In genomic region chr17:30735644-30736043, GRCh38 we compare ENCODE assay signal across 1 cellular context.
TF ChIP-seq lines count a peak whose summit lies in the region.
"Not testable (repeated sequence)": the region's sequence is repeated elsewhere in the genome, so short reads cannot be mapped to it uniquely, and the experiment has no call there.

No MANE protein-coding gene starts in this region.

TF ChIP-seq in K562, 482 proteins besides CTCF, POLR2A, EP300 and RAD21 (continued from another document):
- peak; percentile 87 for TF ChIP-seq TAL1 (IDR thresholded peaks at IDR 0.05)
- peak; percentile 45; the same call in 1 of the 2 replicates for TF ChIP-seq CC2D1A (IDR thresholded peaks at IDR 0.05)
- peak; percentile 25 to 32; a peak in 1 of 4 replicates for TF ChIP-seq FOXK2 (conservative IDR thresholded peaks at IDR 0.05 in 1 of 2, IDR thresholded peaks at IDR 0.05 in 1 of 2; ENCODE audit: low read depth in 2 of 2)
- TF ChIP-seq MNT (conservative IDR thresholded peaks at IDR 0.05): peak; percentile 41 to 67; a peak in 3 of 4 replicates
- TF ChIP-seq TRIM24 (IDR thresholded peaks at IDR 0.05): peak; percentile 23 to 48; a peak in 1 of 4 replicates
- TF ChIP-seq DPF2 (IDR thresholded peaks at IDR 0.05): peak; percentile 86
- TF ChIP-seq SOX6 (IDR thresholded peaks at IDR 0.05): peak; percentile 72
- TF ChIP-seq ZBTB2 (IDR thresholded peaks at IDR 0.05): peak; percentile 62
- TF ChIP-seq CBFA2T2 (conservative IDR thresholded peaks at IDR 0.05): peak; percentile 89
- peak; percentile 77 for TF ChIP-seq TCF3 (CRISPR knock-in tag; IDR thresholded peaks at IDR 0.05)
- TF ChIP-seq TEAD4 (IDR thresholded peaks at IDR 0.05; ENCODE audit: low read length): peak; percentile 51; the same call in 1 of the 2 replicates
- TF ChIP-seq TEAD4 (CRISPR knock-in tag; IDR thresholded peaks at IDR 0.05; ENCODE audit: borderline replicate concordance): not testable (repeated sequence)
- TF ChIP-seq SMARCE1 (IDR thresholded peaks at IDR 0.05): peak; percentile 52; the same call in 1 of the 2 replicates
- 0 out of 2 replicates have a peak, but pooled peaks have one; percentile 8 for TF ChIP-seq NFE2 (IDR thresholded peaks at IDR 0.05; ENCODE audit: low read depth)
- peak; percentile 53 for TF ChIP-seq CREM (IDR thresholded peaks at IDR 0.05; ENCODE audit: low read depth)
- 0 out of 2 replicates have a peak, but pooled peaks have one; percentile 24 for TF ChIP-seq KLF16 (IDR thresholded peaks at IDR 0.05)
- TF ChIP-seq CBFA2T3 (IDR thresholded peaks at IDR 0.05): peak; percentile 93
- TF ChIP-seq BCOR (IDR thresholded peaks at IDR 0.05): 0 out of 2 replicates have a peak, but pooled peaks have one; percentile 35
- TF ChIP-seq STAT5A (IDR thresholded peaks at IDR 0.05; ENCODE audit: borderline replicate concordance, low read length): peak; percentile 43; the same call in 1 of the 2 replicates
- peak; percentile 81 to 84; a peak in 3 of 4 replicates for TF ChIP-seq KDM1A (IDR thresholded peaks at IDR 0.05)
- peak; percentile 75 for TF ChIP-seq SMARCA4 (IDR thresholded peaks at IDR 0.05)
- 0 out of 2 replicates have a peak, but pooled peaks have one; percentile 14 for TF ChIP-seq MTA1 (IDR thresholded peaks at IDR 0.05; ENCODE audit: borderline replicate concordance)
- TF ChIP-seq SMARCC2 (IDR thresholded peaks at IDR 0.05; ENCODE audit: low read depth): 0 out of 2 replicates have a peak, but pooled peaks have one; percentile 29
- TF ChIP-seq POLR2AphosphoS5 (IDR thresholded peaks at IDR 0.05; ENCODE audit: control insufficient read depth, insufficient read depth, low read depth, low read length): peak; percentile 25; the same call in 1 of the 2 replicates
- peak; percentile 87 for TF ChIP-seq ARID1B (IDR thresholded peaks at IDR 0.05)
- 0 out of 2 replicates have a peak, but pooled peaks have one; percentile 13 for TF ChIP-seq CTBP1 (IDR thresholded peaks at IDR 0.05; ENCODE audit: borderline replicate concordance)
TF ChIP-seq in K562: peak in this region for 31; not testable (repeated sequence) for 451.
